28 cellular contexts compared by ENCODE assay signal in the genomic region with DNA sequence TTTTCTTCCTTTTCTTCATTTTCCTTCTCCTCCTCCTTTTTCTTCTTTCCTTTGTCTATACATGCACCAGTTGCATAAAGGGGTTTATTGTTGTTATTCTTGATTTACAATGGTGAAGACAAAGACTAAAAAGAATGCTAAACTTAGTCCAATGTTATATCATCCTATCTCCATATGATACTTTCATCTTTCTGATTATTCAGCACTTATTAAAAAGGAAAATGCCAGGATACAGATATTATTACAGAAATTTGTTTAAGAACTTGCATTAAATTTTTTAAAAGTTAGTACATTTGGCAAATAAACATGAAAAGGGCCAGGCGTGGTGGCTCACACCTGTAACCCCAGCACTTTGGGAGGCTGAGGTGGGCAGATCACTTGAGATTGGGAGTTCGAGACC.
"Had no signal": no experiment of that assay in that cellular context is flagged by ENCODE, and none has a peak within 500 bp of the region (broad histone marks: within the 10 kb centered on the region; RNA-seq: fewer than 3 reads in every experiment).

No MANE protein-coding gene starts in this region.

- DNase-seq: colonic mucosa; cortex of kidney; dermis blood vessel endothelial cell; dorsolateral prefrontal cortex; effector CD4-positive, alpha-beta T cell; effector CD8-positive, alpha-beta T cell; effector memory CD4-positive, alpha-beta T cell; effector memory CD8-positive, alpha-beta T cell; endodermal cell; erythroblast; esophagus squamous epithelium; foreskin fibroblast; foreskin keratinocyte; foreskin melanocyte; gastrocnemius medialis; glutamatergic neuron; head of caudate nucleus; heart left ventricle; heart right ventricle had no signal

- FAIRE-seq: colon, endometrium, endothelial cell of umbilical vein, frontal cortex had no signal

- H3K27me3 ChIP-seq: colonic mucosa, dorsolateral prefrontal cortex, esophagus muscularis mucosa, esophagus squamous epithelium, foreskin keratinocyte, gastrocnemius medialis, gastroesophageal sphincter, heart left ventricle, heart right ventricle had no signal

- H3K4me1 ChIP-seq: colonic mucosa, esophagus squamous epithelium, foreskin keratinocyte, gastrocnemius medialis, gastroesophageal sphincter had no signal

- ATAC-seq: effector memory CD8-positive, alpha-beta T cell; esophagus mucosa; foreskin keratinocyte; gastrocnemius medialis; gastroesophageal sphincter; heart left ventricle; heart right ventricle had no signal

- H3K9me3 ChIP-seq: colonic mucosa, esophagus muscularis mucosa, esophagus squamous epithelium, gastrocnemius medialis, gastroesophageal sphincter had no signal

- H3K36me3 ChIP-seq: colonic mucosa, esophagus muscularis mucosa, esophagus squamous epithelium, gastrocnemius medialis, gastroesophageal sphincter, heart left ventricle, heart right ventricle had no signal

- H3K4me3 ChIP-seq: colonic mucosa, coronary artery, dorsolateral prefrontal cortex, esophagus muscularis mucosa, esophagus squamous epithelium, gastrocnemius medialis, gastroesophageal sphincter, heart left ventricle, heart right ventricle had no signal

- H3K27ac ChIP-seq: colonic mucosa, coronary artery, dorsolateral prefrontal cortex, epithelial cell of prostate, esophagus muscularis mucosa, esophagus squamous epithelium, foreskin keratinocyte, gastrocnemius medialis, gastroesophageal sphincter, heart left ventricle, heart right ventricle had no signal
